In the genomic region with DNA sequence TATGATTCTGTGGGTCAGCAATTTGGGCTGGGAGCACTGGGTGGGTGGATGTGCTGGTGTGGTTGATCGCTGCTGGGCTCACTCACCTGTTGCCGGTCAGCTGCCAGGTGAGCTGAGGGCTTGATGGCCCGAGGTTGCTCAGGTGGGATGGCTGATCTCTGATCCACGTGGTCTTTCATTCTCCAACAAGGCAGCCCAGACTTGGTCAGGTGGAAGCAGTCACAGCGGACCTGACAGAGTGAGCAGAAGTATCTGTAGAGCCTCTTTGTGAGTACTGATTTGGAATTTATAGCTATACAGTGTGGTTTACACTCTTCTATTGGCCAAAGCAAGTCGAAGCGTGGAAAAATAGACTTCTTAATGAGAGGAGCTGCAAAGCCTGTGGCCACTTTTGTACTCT, we compare ENCODE assay signal across 29 cellular contexts.
"Had no signal": no experiment of that assay in that cellular context is flagged by ENCODE, and none has a peak within 500 bp of the region (broad histone marks: within the 10 kb centered on the region; RNA-seq: fewer than 3 reads in every experiment).

No MANE protein-coding gene starts in this region.

- ATAC-seq: activated CD4-positive, CD25-positive, alpha-beta regulatory T cell treated with anti-CD3 and anti-CD28 coated beads, Interleukin-2, amount 50 U/mL, for 24 hours; activated naive CD4-positive, alpha-beta T cell treated with anti-CD3 and anti-CD28 coated beads, Interleukin-2, amount 50 U/mL, for 72 hours; activated T-cell treated with anti-CD3 and anti-CD28 coated beads, Interleukin-2, amount 50 U/mL, for 72 hours; T-helper 17 cell had no signal

- H3K4me1 Mint-ChIP-seq: activated B cell treated with CpG ODN at 0.5 μM for 24 hours; activated CD4-positive, alpha-beta memory T cell treated with anti-CD3 and anti-CD28 coated beads, Interleukin-2, amount 10 ng/mL, durations not matched to agents 7 days and 5 days; activated CD4-positive, alpha-beta T cell treated with anti-CD3 and anti-CD28 coated beads, Interleukin-2, amount 10 ng/mL, durations not matched to agents 7 days and 5 days; activated naive CD4-positive, alpha-beta T cell treated with anti-CD3 and anti-CD28 coated beads, Interleukin-2, amount 10 ng/mL, durations not matched to agents 7 days and 5 days; brain had no signal

- H3K27me3 ChIP-seq: ascending aorta, breast epithelium, cardiac muscle cell, colonic mucosa had no signal

- H3K4me3 Mint-ChIP-seq: activated B cell treated with CpG ODN at 0.5 μM for 24 hours; activated CD4-positive, alpha-beta memory T cell treated with anti-CD3 and anti-CD28 coated beads, Interleukin-2, amount 10 ng/mL, durations not matched to agents 7 days and 5 days; activated CD4-positive, alpha-beta T cell treated with anti-CD3 and anti-CD28 coated beads, Interleukin-2, amount 10 ng/mL, durations not matched to agents 7 days and 5 days; activated naive CD4-positive, alpha-beta T cell treated with anti-CD3 and anti-CD28 coated beads, Interleukin-2, amount 10 ng/mL, durations not matched to agents 7 days and 5 days; activated naive CD8-positive, alpha-beta T cell treated with anti-CD3 and anti-CD28 coated beads, Interleukin-2, amount 10 ng/mL, durations not matched to agents 7 days and 5 days; activated T-cell treated with anti-CD3 and anti-CD28 coated beads, Interleukin-2, amount 50 U/mL, for 24 hours; activated T-cell treated with anti-CD3 and anti-CD28 coated beads, Interleukin-2, amount 50 U/mL, for 72 hours; brain; T-helper 17 cell; T-helper 2 cell treated with Interferon-gamma antibody and Interleukin-4, amounts not matched to agents 5 μg/mL and 100 μg/mL, for 36 hours had no signal

- H3K9me3 ChIP-seq: ascending aorta, breast epithelium, colonic mucosa had no signal

- H3K36me3 ChIP-seq: ascending aorta, breast epithelium, cardiac muscle cell, colonic mucosa, WERI-Rb-1 had no signal

- H3K27me3 Mint-ChIP-seq: activated CD4-positive, alpha-beta T cell treated with anti-CD3 and anti-CD28 coated beads, Interleukin-2, amount 10 ng/mL, durations not matched to agents 7 days and 5 days; activated naive CD4-positive, alpha-beta T cell treated with anti-CD3 and anti-CD28 coated beads, Interleukin-2, amount 10 ng/mL, durations not matched to agents 7 days and 5 days; brain had no signal

- H3K4me1 ChIP-seq: ascending aorta, breast epithelium, colonic mucosa had no signal

- DNase-seq: activated B cell treated with CpG ODN at 0.5 μM for 24 hours; activated CD4-positive, alpha-beta memory T cell treated with anti-CD3 and anti-CD28 coated beads, Interleukin-2, amount 10 ng/mL, durations not matched to agents 7 days and 5 days; activated CD4-positive, alpha-beta T cell treated with anti-CD3 and anti-CD28 coated beads, Interleukin-2, amount 10 ng/mL, durations not matched to agents 7 days and 5 days; activated CD4-positive, alpha-beta T cell treated with anti-CD3 and anti-CD28 coated beads, Interleukin-2, amount 50 U/mL, for 4 hours; activated CD8-positive, alpha-beta memory T cell treated with anti-CD3 and anti-CD28 coated beads, Interleukin-2, amount 50 U/mL, for 48 hours; activated gamma-delta T cell; activated naive CD4-positive, alpha-beta T cell; activated naive CD4-positive, alpha-beta T cell treated with anti-CD3 and anti-CD28 coated beads, Interleukin-2, amount 10 ng/mL, durations not matched to agents 7 days and 5 days; activated naive CD8-positive, alpha-beta T cell treated with anti-CD3 and anti-CD28 coated beads, Interleukin-2, amount 10 ng/mL, durations not matched to agents 7 days and 5 days; activated T-cell treated with anti-CD3 and anti-CD28 coated beads for 4 hours; activated T-cell treated with anti-CD3 and anti-CD28 coated beads, Interleukin-2, amount 50 U/mL, for 24 hours; activated T-cell treated with anti-CD3 and anti-CD28 coated beads, Interleukin-2, amount 50 U/mL, for 72 hours; central memory CD4-positive, alpha-beta T cell; cerebellar nuclear complex; colonic mucosa; effector CD8-positive, alpha-beta T cell; foreskin fibroblast; head of caudate nucleus; T-helper 1 cell; T-helper 17 cell; T1000; WERI-Rb-1 had no signal

- H3K4me3 ChIP-seq: ascending aorta, breast epithelium, cardiac muscle cell, colonic mucosa had no signal

- H3K9me3 Mint-ChIP-seq: activated B cell treated with CpG ODN at 0.5 μM for 24 hours; activated CD4-positive, alpha-beta memory T cell treated with anti-CD3 and anti-CD28 coated beads, Interleukin-2, amount 10 ng/mL, durations not matched to agents 7 days and 5 days; activated CD4-positive, alpha-beta T cell treated with anti-CD3 and anti-CD28 coated beads, Interleukin-2, amount 10 ng/mL, durations not matched to agents 7 days and 5 days; activated naive CD4-positive, alpha-beta T cell treated with anti-CD3 and anti-CD28 coated beads, Interleukin-2, amount 10 ng/mL, durations not matched to agents 7 days and 5 days; activated naive CD4-positive, alpha-beta T cell treated with anti-CD3 and anti-CD28 coated beads, Interleukin-2, amount 50 U/mL, for 72 hours; activated naive CD8-positive, alpha-beta T cell treated with anti-CD3 and anti-CD28 coated beads, Interleukin-2, amount 10 ng/mL, durations not matched to agents 7 days and 5 days; activated T-cell treated with anti-CD3 and anti-CD28 coated beads, Interleukin-2, amount 50 U/mL, for 24 hours; activated T-cell treated with anti-CD3 and anti-CD28 coated beads, Interleukin-2, amount 50 U/mL, for 72 hours; T-helper 2 cell treated with Interferon-gamma antibody and Interleukin-4, amounts not matched to agents 5 μg/mL and 100 μg/mL, for 36 hours had no signal

- H3K27ac ChIP-seq: ascending aorta, breast epithelium, cardiac muscle cell, colonic mucosa, WERI-Rb-1 had no signal

- H3K36me3 Mint-ChIP-seq: activated naive CD4-positive, alpha-beta T cell treated with anti-CD3 and anti-CD28 coated beads, Interleukin-2, amount 10 ng/mL, durations not matched to agents 7 days and 5 days; activated naive CD4-positive, alpha-beta T cell treated with anti-CD3 and anti-CD28 coated beads, Interleukin-2, amount 50 U/mL, for 72 hours; activated naive CD8-positive, alpha-beta T cell treated with anti-CD3 and anti-CD28 coated beads, Interleukin-2, amount 10 ng/mL, durations not matched to agents 7 days and 5 days; brain had no signal

- H3K27ac Mint-ChIP-seq: activated B cell treated with CpG ODN at 0.5 μM for 24 hours; activated CD4-positive, alpha-beta memory T cell treated with anti-CD3 and anti-CD28 coated beads, Interleukin-2, amount 10 ng/mL, durations not matched to agents 7 days and 5 days; activated CD4-positive, alpha-beta T cell treated with anti-CD3 and anti-CD28 coated beads, Interleukin-2, amount 10 ng/mL, durations not matched to agents 7 days and 5 days; activated naive CD4-positive, alpha-beta T cell treated with anti-CD3 and anti-CD28 coated beads, Interleukin-2, amount 10 ng/mL, durations not matched to agents 7 days and 5 days; activated naive CD4-positive, alpha-beta T cell treated with anti-CD3 and anti-CD28 coated beads, Interleukin-2, amount 50 U/mL, for 72 hours; activated naive CD8-positive, alpha-beta T cell treated with anti-CD3 and anti-CD28 coated beads, Interleukin-2, amount 10 ng/mL, durations not matched to agents 7 days and 5 days; activated T-cell treated with anti-CD3 and anti-CD28 coated beads, Interleukin-2, amount 50 U/mL, for 24 hours; activated T-cell treated with anti-CD3 and anti-CD28 coated beads, Interleukin-2, amount 50 U/mL, for 72 hours; brain; T-helper 17 cell; T-helper 2 cell treated with Interferon-gamma antibody and Interleukin-4, amounts not matched to agents 5 μg/mL and 100 μg/mL, for 36 hours had no signal
